ENCODE assay signal across 20 cellular contexts in the genomic region with DNA sequence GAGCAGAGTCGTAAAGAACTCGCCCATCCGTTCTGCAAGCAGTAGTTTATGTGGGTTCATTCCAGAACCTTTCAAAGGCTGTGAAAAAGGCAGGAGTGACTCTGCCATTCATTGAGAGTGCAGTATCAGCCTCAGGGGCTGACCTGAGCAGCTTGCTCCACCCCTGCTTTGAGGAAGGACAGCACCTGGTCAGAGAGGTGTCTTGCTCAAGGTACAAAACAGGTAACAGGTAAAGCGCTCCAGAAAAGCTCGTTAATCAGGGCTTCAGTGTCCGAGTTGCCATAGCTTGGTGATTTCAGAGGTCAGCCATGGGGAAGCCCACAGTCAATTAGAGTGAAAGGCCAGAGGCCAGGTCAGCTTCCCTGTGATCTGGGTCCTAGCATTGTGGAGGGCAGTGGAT.
DNase-seq lines count a peak whose midpoint lies in the region; FAIRE-seq and TF ChIP-seq lines count a peak whose summit lies in the region.
"Had no signal": no experiment of that assay in that cellular context is flagged by ENCODE, and none has a peak within 500 bp of the region (broad histone marks: within the 10 kb centered on the region; RNA-seq: fewer than 3 reads in every experiment).

No MANE protein-coding gene starts in this region.

- H3K36me3 Mint-ChIP-seq in MCF 10A (ENCODE audit: insufficient read depth, unreplicated experiment), result no peaks in the 10 kb centered on the region
- no peaks in the 10 kb centered on the region for H3K36me3 Mint-ChIP-seq in endodermal cell (ENCODE audit: low read depth)

- H3K9me1 ChIP-seq in keratinocyte (ENCODE audit: control insufficient read depth, extremely low read depth, insufficient read depth, low read length), result no peaks in the 10 kb centered on the region

- no peaks in the 10 kb centered on the region for H3K27me3 Mint-ChIP-seq in MCF 10A (ENCODE audit: insufficient read depth, unreplicated experiment)
- H3K27me3 Mint-ChIP-seq in endodermal cell (ENCODE audit: insufficient read depth), result peaks cover under 1% of the 10 kb centered on the region
- H3K27me3 Mint-ChIP-seq: CD4-positive, alpha-beta T cell had no signal

- H3K4me1 ChIP-seq in mammary epithelial cell (ENCODE audit: insufficient read depth, low read length) (peaks cover 23% of the 10 kb centered on the region), endodermal cell (ENCODE audit: control insufficient read depth, insufficient read depth, low read length) (no peaks in the 10 kb centered on the region), keratinocyte (ENCODE audit: control insufficient read depth, extremely low read depth, insufficient read depth, low read length) (peaks cover 23% of the 10 kb centered on the region)
- H3K4me1 ChIP-seq: A549, Caco-2 had no signal

- H4K20me1 ChIP-seq in mammary epithelial cell (ENCODE audit: insufficient read depth, low read length), result no peaks in the 10 kb centered on the region
- H4K20me1 ChIP-seq in keratinocyte (ENCODE audit: control insufficient read depth, extremely low read depth, insufficient read depth, low read length), result no peaks in the 10 kb centered on the region

- peak; percentile 81 for FAIRE-seq in keratinocyte (lab: Jason Lieb, UNC)
- FAIRE-seq: A549, D721Med, HTR-8/SVneo had no signal

- H2AFZ ChIP-seq in mammary epithelial cell (ENCODE audit: low read depth, low read length) (peak overlapping the region; percentile 46), keratinocyte (ENCODE audit: control insufficient read depth, low read length) (peak overlapping the region; percentile 56)

- no peaks in the 10 kb centered on the region for H3K79me2 ChIP-seq in mammary epithelial cell (ENCODE audit: insufficient read depth, low read length)
- H3K79me2 ChIP-seq in keratinocyte (ENCODE audit: control insufficient read depth, insufficient read depth, low read length), result no peaks in the 10 kb centered on the region

- DNase-seq in mammary epithelial cell (no peak), MCF 10A (ENCODE audit: unreplicated experiment) (no peak), endodermal cell (peak; percentile 50), keratinocyte (ENCODE audit: low read depth, low spot score) (no peak), DMS 273 (lab: John Stamatoyannopoulos, UW; ENCODE audit: unreplicated experiment) (no peak), germinal center (ENCODE audit: low spot score) (no peak), SHP77 treated with DMSO at 0.1 percent for 48 hours (lab: John Stamatoyannopoulos, UW) (no peak)
- DNase-seq: AML-193; Caco-2; CD4-positive, alpha-beta T cell; DMS153; DMS79; GF-D8; GOT3; H9 had no signal

- H3K9me3 ChIP-seq in mammary epithelial cell (replicated peaks; ENCODE audit: insufficient read depth, low read length), result peaks cover 3% of the 10 kb centered on the region
- H3K9me3 ChIP-seq in endodermal cell (ENCODE audit: control insufficient read depth, low read length), result peaks cover 19% of the 10 kb centered on the region
- H3K9me3 ChIP-seq in keratinocyte (ENCODE audit: control insufficient read depth, low read depth, low read length), result no peaks in the 10 kb centered on the region
- H3K9me3 ChIP-seq: A549, Caco-2 had no signal

- dilution Hi-C loops in mammary epithelial cell (cut with HindIII; ENCODE audit: low sequenced_read_pairs), result no loop called here
- dilution Hi-C loops in keratinocyte (cut with MboI; ENCODE audit: extremely low pct_ligation_motif_present, low sequenced_read_pairs), result no loop called here

- WGBS in mammary epithelial cell (ENCODE audit: low coverage, missing lambda C conversion rate), result 60% methylated on average over 6 of the region's 6 CpGs
- 82 to 88% methylated on average over 5 to 6 of the region's 6 CpGs for WGBS in endodermal cell (ENCODE audit: insufficient coverage in 1 of 2, insufficient read length in 1 of 2), 2 experiments

- H3K4me1 Mint-ChIP-seq in MCF 10A (ENCODE audit: insufficient read depth, unreplicated experiment) (no peaks in the 10 kb centered on the region), endodermal cell (peaks cover 26% of the 10 kb centered on the region)

- H3K27me3 ChIP-seq in mammary epithelial cell (ENCODE audit: insufficient read depth, low read length), result no peaks in the 10 kb centered on the region
- H3K27me3 ChIP-seq in endodermal cell (ENCODE audit: control insufficient read depth, insufficient read depth, low read length, poor library complexity, severe bottlenecking), result no peaks in the 10 kb centered on the region
- no peaks in the 10 kb centered on the region for H3K27me3 ChIP-seq in keratinocyte (ENCODE audit: control insufficient read depth, extremely low read depth, insufficient read depth, low read length)

- in situ Hi-C loops in mammary epithelial cell (cut with MboI; ENCODE audit: low sequenced_read_pairs in 2 of 2), result no loop called here

- peak overlapping the region; percentile 17 for H3K27ac ChIP-seq in mammary epithelial cell (ENCODE audit: insufficient read depth, low read depth, low read length)
- H3K27ac ChIP-seq in endodermal cell (ENCODE audit: low read depth, low read length), result no peak overlapping the region
- no peak overlapping the region for H3K27ac ChIP-seq in keratinocyte (ENCODE audit: control insufficient read depth, insufficient read depth, low read length)
- H3K27ac ChIP-seq: 22Rv1, A549, C4-2B had no signal

- no peak overlapping the region for H3K4me3 ChIP-seq in mammary epithelial cell (replicated peaks in 1 of 3; ENCODE audit: insufficient read depth in 1 of 3, low read depth in 2 of 3, low read length in 3 of 3)
- no peak overlapping the region for H3K4me3 ChIP-seq in endodermal cell (ENCODE audit: low read length)
- no peak overlapping the region for H3K4me3 ChIP-seq in keratinocyte (ENCODE audit: control insufficient read depth in 2 of 3, extremely low read depth in 1 of 3, insufficient read depth in 2 of 3, low read depth in 1 of 3, low read length in 3 of 3)
- H3K4me3 ChIP-seq: A549 had no signal

- H3K9me3 Mint-ChIP-seq in MCF 10A (ENCODE audit: unreplicated experiment), result no peaks in the 10 kb centered on the region
- peaks cover 33% of the 10 kb centered on the region for H3K9me3 Mint-ChIP-seq in endodermal cell
- H3K9me3 Mint-ChIP-seq: CD4-positive, alpha-beta T cell had no signal

- H3K36me3 ChIP-seq in mammary epithelial cell (ENCODE audit: insufficient read depth, low read length), result no peaks in the 10 kb centered on the region
- H3K36me3 ChIP-seq in endodermal cell (ENCODE audit: control insufficient read depth, insufficient read depth, low read length), result no peaks in the 10 kb centered on the region
- no peaks in the 10 kb centered on the region for H3K36me3 ChIP-seq in keratinocyte (ENCODE audit: control insufficient read depth in 2 of 2, extremely low read depth in 1 of 2, insufficient read depth in 2 of 2, low read length in 2 of 2)

- no peak overlapping the region for H3K4me2 ChIP-seq in mammary epithelial cell (ENCODE audit: insufficient read depth, low read depth, low read length)
- no peak overlapping the region for H3K4me2 ChIP-seq in keratinocyte (ENCODE audit: control insufficient read depth, extremely low read depth, insufficient read depth, low read depth, low read length)
- H3K4me2 ChIP-seq: A549 had no signal

- H3K4me3 Mint-ChIP-seq in MCF 10A (ENCODE audit: unreplicated experiment) (no peak overlapping the region), endodermal cell (no peak overlapping the region)
- H3K4me3 Mint-ChIP-seq: CD4-positive, alpha-beta T cell; H9 had no signal

- CTCF ChIA-PET in mammary epithelial cell (lab: Charles Lee; ENCODE audit: low non-redundant PET) (no interaction called here), MCF 10A (lab: Yijun Ruan, JAX) (no interaction called here)

- H3K27ac Mint-ChIP-seq in MCF 10A (ENCODE audit: low read depth, unreplicated experiment) (no peak overlapping the region), endodermal cell (no peak overlapping the region)
- H3K27ac Mint-ChIP-seq: CD4-positive, alpha-beta T cell; H9 had no signal

- no peak for TF ChIP-seq CTCF in mammary epithelial cell (conservative IDR thresholded peaks at IDR 0.05 in 1 of 2, IDR thresholded peaks at IDR 0.05 in 1 of 2; ENCODE audit: extremely low read depth in 1 of 2, insufficient read depth in 1 of 2, low read depth in 1 of 2, low read length in 2 of 2)
- TF ChIP-seq CTCF in MCF 10A (IDR thresholded peaks at IDR 0.05; ENCODE audit: unreplicated experiment), result no peak
- no peak for TF ChIP-seq CTCF in endodermal cell (conservative IDR thresholded peaks at IDR 0.05)
- TF ChIP-seq CTCF in keratinocyte (optimal IDR thresholded peaks at IDR 0.05 in 1 of 3, IDR thresholded peaks at IDR 0.05 in 1 of 3, conservative IDR thresholded peaks at IDR 0.05 in 1 of 3; ENCODE audit: extremely low read depth in 1 of 3, insufficient read depth in 2 of 3, low read length in 3 of 3), result no peak

- H3K9ac ChIP-seq in mammary epithelial cell (ENCODE audit: insufficient read depth, low read length) (no peak overlapping the region), endodermal cell (ENCODE audit: extremely low read depth, low read length, poor library complexity, severe bottlenecking) (no peak overlapping the region), keratinocyte (ENCODE audit: control insufficient read depth, extremely low read depth, insufficient read depth, low read length) (no peak overlapping the region)

- BruUV-seq in mammary epithelial cell (replicated peaks; lab: Mats Ljungman, UMichigan) (no TSS peak), MCF 10A (replicated peaks; lab: Mats Ljungman, UMichigan) (no TSS peak)

- intact Hi-C loops in mammary epithelial cell (cut with micrococcal nuclease), result loop anchor here (5.0 kb wide), 1 partner anchor 57 kb away; no protein-coding TSS in a partner anchor
- intact Hi-C loops in MCF 10A (cut with micrococcal nuclease), result no loop called here

- POLR2A ChIA-PET in MCF 10A (lab: Yijun Ruan, JAX), result no interaction called here
